8 cellular contexts compared by ENCODE assay signal in the genomic region with DNA sequence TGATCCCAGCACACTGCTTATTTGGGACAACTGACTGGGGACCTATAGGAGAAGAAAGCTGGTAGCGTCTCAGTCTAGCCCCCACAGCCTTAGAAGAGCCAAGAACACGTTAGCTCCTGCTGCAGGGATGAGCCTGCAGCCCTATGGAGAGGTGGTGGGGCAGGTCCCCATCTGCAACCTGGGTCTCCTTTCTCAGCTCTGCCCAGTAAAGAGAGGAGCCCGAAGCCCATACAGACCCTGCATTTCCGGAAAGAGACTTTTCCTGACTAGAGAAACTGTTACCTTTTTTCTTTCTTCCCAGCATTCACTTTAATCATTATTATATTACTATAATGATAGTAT. TPM values are rescaled to one million over a fixed set of nuclear protein-coding genes. Genes with fewer than 3 reads are reported as not detected.
DNase-seq lines count a peak whose midpoint lies in the region; ATAC-seq and TF ChIP-seq lines count a peak whose summit lies in the region.

No MANE protein-coding gene starts in this region.

- H2AFZ ChIP-seq in Loucy (ENCODE audit: low read length) = peak overlapping the region; percentile 73; the same call in 1 of the 2 replicates

- H3K9ac ChIP-seq in Loucy (ENCODE audit: low read depth, low read length, poor library complexity, severe bottlenecking) (peak overlapping the region; percentile 95), duodenal mucosa (ENCODE audit: low read depth in 1 of 2, low read length in 2 of 2) (peak overlapping the region; percentile 98 to 99)

- ATAC-seq in natural killer cell treated with Interleukin-12 subunit alpha and Interleukin-12 subunit beta and Interleukin-15 and Interleukin-18, amount 100 ng/mL, for 72 hours = no peak
- no peak for ATAC-seq in HG03571 (IDR thresholded peaks at IDR 0.05; ENCODE audit: unreplicated experiment)

- H3K79me2 ChIP-seq in Loucy (ENCODE audit: insufficient read depth, low read length) = peaks cover 27% of the 10 kb centered on the region

- H3K27ac ChIP-seq in duodenal mucosa (ENCODE audit: low read depth, low read length) (no peak overlapping the region), substantia nigra (ENCODE audit: low read depth, low read length, poor library complexity, severe bottlenecking) (no peak overlapping the region)

- H3K36me3 Mint-ChIP-seq in natural killer cell treated with Interleukin-12 subunit alpha and Interleukin-12 subunit beta and Interleukin-15 and Interleukin-18, amount 100 ng/mL, for 72 hours = peaks cover 6% of the 10 kb centered on the region

- H3K27me3 ChIP-seq in Loucy (ENCODE audit: insufficient read depth, low read length, poor library complexity, severe bottlenecking) = no peaks in the 10 kb centered on the region
- no peaks in the 10 kb centered on the region for H3K27me3 ChIP-seq in duodenal mucosa (ENCODE audit: control insufficient read depth in 1 of 2, insufficient read depth in 2 of 2, low read length in 2 of 2)

- H3K9me3 Mint-ChIP-seq in natural killer cell treated with Interleukin-12 subunit alpha and Interleukin-12 subunit beta and Interleukin-15 and Interleukin-18, amount 100 ng/mL, for 72 hours = no peaks in the 10 kb centered on the region

- DNase-seq in GM20000 (ENCODE audit: low spot score) (peak; percentile 47), substantia nigra (lab: John Stamatoyannopoulos, UW) (no peak), DMS153 (lab: John Stamatoyannopoulos, UW) (no peak), ACHN (no peak)
- no peak for DNase-seq in natural killer cell treated with Interleukin-12 subunit alpha and Interleukin-12 subunit beta and Interleukin-15 and Interleukin-18, amount 100 ng/mL, for 72 hours (ENCODE audit: low spot score)

- peak overlapping the region; percentile 93 for H3K4me3 Mint-ChIP-seq in natural killer cell treated with Interleukin-12 subunit alpha and Interleukin-12 subunit beta and Interleukin-15 and Interleukin-18, amount 100 ng/mL, for 72 hours

- H4K20me1 ChIP-seq in Loucy (ENCODE audit: insufficient read depth, low read length, poor library complexity, severe bottlenecking) = peaks cover 12% of the 10 kb centered on the region

- H3K4me2 ChIP-seq in Loucy (ENCODE audit: low read depth, low read length, poor library complexity, severe bottlenecking) = peak overlapping the region; percentile 76

- H3K4me3 ChIP-seq in Loucy (ENCODE audit: low read length, poor library complexity, severe bottlenecking) (peak overlapping the region; percentile 80), duodenal mucosa (ENCODE audit: low read depth in 1 of 2, low read length in 2 of 2) (peak overlapping the region; percentile 99 to 100)

- H3K36me3 ChIP-seq in Loucy (ENCODE audit: insufficient read depth, low read length) (peaks cover 6% of the 10 kb centered on the region; the same call in 1 of the 2 replicates), duodenal mucosa (ENCODE audit: control insufficient read depth in 1 of 2, insufficient read depth in 2 of 2, low read length in 2 of 2) (peaks cover 14 to 21% of the 10 kb centered on the region in 2 donors)

- no peaks in the 10 kb centered on the region for H3K9me3 ChIP-seq in Loucy (ENCODE audit: insufficient read depth, low read depth, low read length)
- H3K9me3 ChIP-seq in duodenal mucosa (ENCODE audit: control insufficient read depth in 1 of 2, low read length in 2 of 2) = no peaks in the 10 kb centered on the region

- in situ Hi-C loops in ACHN (cut with HindIII; ENCODE audit: low pct_ligation_motif_present, low pct_unique_long_range_greater_than_20kb, low sequenced_read_pairs) = no loop called here

- H3F3A ChIP-seq in Loucy (ENCODE audit: low read depth) = no peaks in the 10 kb centered on the region

- H3K9me2 ChIP-seq in Loucy (replicated peaks; ENCODE audit: low read depth, low read length) = no peaks in the 10 kb centered on the region

- TF ChIP-seq CTCF in GM20000 (IDR thresholded peaks at IDR 0.05; ENCODE audit: extremely low read depth, missing control alignments) (no peak), Loucy (conservative IDR thresholded peaks at IDR 0.05; ENCODE audit: low read length) (no peak)

- H3K4me1 Mint-ChIP-seq in natural killer cell treated with Interleukin-12 subunit alpha and Interleukin-12 subunit beta and Interleukin-15 and Interleukin-18, amount 100 ng/mL, for 72 hours (ENCODE audit: low read depth in 2 of 2) = peaks cover 13 to 17% of the 10 kb centered on the region in 2 donors

- peak overlapping the region; percentile 64 to 92 for H3K27ac Mint-ChIP-seq in natural killer cell treated with Interleukin-12 subunit alpha and Interleukin-12 subunit beta and Interleukin-15 and Interleukin-18, amount 100 ng/mL, for 72 hours

- H3K4me1 ChIP-seq in Loucy (ENCODE audit: insufficient read depth, low read length, poor library complexity, severe bottlenecking) = peaks cover 7% of the 10 kb centered on the region
- peaks cover 5 to 11% of the 10 kb centered on the region in 2 donors for H3K4me1 ChIP-seq in duodenal mucosa (ENCODE audit: control insufficient read depth in 1 of 2, insufficient read depth in 2 of 2, low read length in 2 of 2)

- no peaks in the 10 kb centered on the region for H3K27me3 Mint-ChIP-seq in natural killer cell treated with Interleukin-12 subunit alpha and Interleukin-12 subunit beta and Interleukin-15 and Interleukin-18, amount 100 ng/mL, for 72 hours

RNA-seq across cellular contexts. Expression of a gene that starts 0.8 kb away (rescaled TPM):
- total RNA-seq in natural killer cell treated with Interleukin-12 subunit alpha and Interleukin-12 subunit beta and Interleukin-15 and Interleukin-18, amount 100 ng/mL, for 72 hours = 10 to 100 TPM; 29.8 to 65.9 TPM

RNA-seq across cellular contexts. Expression of a gene that starts 32.0 kb away (rescaled TPM):
- total RNA-seq in natural killer cell treated with Interleukin-12 subunit alpha and Interleukin-12 subunit beta and Interleukin-15 and Interleukin-18, amount 100 ng/mL, for 72 hours = not detected

RNA-seq across cellular contexts. Expression of a gene that starts 52.1 kb away (rescaled TPM):
- 1 to 10 TPM; 8.7 TPM for total RNA-seq in natural killer cell treated with Interleukin-12 subunit alpha and Interleukin-12 subunit beta and Interleukin-15 and Interleukin-18, amount 100 ng/mL, for 72 hours
